In genomic region chr3:14278799-14279705, GRCh38 we compare ENCODE assay signal across 1 cellular context.
TF ChIP-seq lines count a peak whose summit lies in the region.

No MANE protein-coding gene starts in this region.

TF ChIP-seq in HEK293, 187 proteins besides CTCF, POLR2A, EP300 and RAD21 (continued from another document):
- TF ChIP-seq ZNF214 (tag by site-specific recombination; IDR thresholded peaks at IDR 0.05; ENCODE audit: borderline replicate concordance) (no peak), ZNF548 (tag by site-specific recombination; IDR thresholded peaks at IDR 0.05) (no peak), ZNF184 (tag by site-specific recombination; IDR thresholded peaks at IDR 0.05) (no peak), ZBTB44 (tag by site-specific recombination; IDR thresholded peaks at IDR 0.05) (no peak), PATZ1 (tag by site-specific recombination; IDR thresholded peaks at IDR 0.05) (no peak), SCRT2 (tag by site-specific recombination; IDR thresholded peaks at IDR 0.05) (peak; percentile 90), HOXC10 (CRISPR knock-in tag; IDR thresholded peaks at IDR 0.05) (no peak), BCL11B (tag by site-specific recombination; IDR thresholded peaks at IDR 0.05; ENCODE audit: low read depth) (no peak), ZSCAN16 (tag by site-specific recombination; IDR thresholded peaks at IDR 0.05) (no peak), ZNF501 (tag by site-specific recombination; IDR thresholded peaks at IDR 0.05) (no peak), ZIC2 (tag by site-specific recombination; IDR thresholded peaks at IDR 0.05) (peak; percentile 91), ZNF48 (tag by site-specific recombination; IDR thresholded peaks at IDR 0.05) (no peak)
